21 cellular contexts compared by ENCODE assay signal in genomic region chr1:170041423-170042207, GRCh38.
"Had no signal": no experiment of that assay in that cellular context is flagged by ENCODE, and none has a peak within 500 bp of the region (broad histone marks: within the 10 kb centered on the region; RNA-seq: fewer than 3 reads in every experiment).

No MANE protein-coding gene starts in this region.

- H3K27me3 ChIP-seq: esophagus squamous epithelium, gastroesophageal sphincter, right lobe of liver, thyroid gland, upper lobe of left lung, uterus had no signal

- H3K27ac ChIP-seq: epithelial cell of prostate, esophagus squamous epithelium, gastroesophageal sphincter, left ventricle myocardium inferior, psoas muscle, right lobe of liver, thyroid gland, upper lobe of left lung, uterus had no signal

- H3K4me3 ChIP-seq: esophagus squamous epithelium, gastroesophageal sphincter, left ventricle myocardium inferior, lung, psoas muscle, right lobe of liver, thyroid gland, upper lobe of left lung, uterus had no signal

- H3K36me3 ChIP-seq: uterus had no signal

- H3K4me1 ChIP-seq: esophagus squamous epithelium, gastroesophageal sphincter, psoas muscle, right lobe of liver, thyroid gland, upper lobe of left lung, uterus had no signal

- DNase-seq: effector memory CD8-positive, alpha-beta T cell; esophagus squamous epithelium; foreskin fibroblast; glutamatergic neuron; immature natural killer cell; left ventricle myocardium inferior; mesenchymal stem cell; naive B cell; psoas muscle; retina; right lobe of liver; stimulated activated CD4-positive, alpha-beta T cell treated with anti-CD3 and anti-CD28 coated beads, Interleukin-15, amount 100 ng/mL, for 24 hours; stimulated activated CD4-positive, alpha-beta T cell treated with anti-CD3 and anti-CD28 coated beads, Interleukin-1b, Interleukin-23, amount 100 ng/mL, for 48 hours; stimulated activated CD4-positive, alpha-beta T cell treated with anti-CD3 and anti-CD28 coated beads, Interleukin-4, amount 100 ng/mL, for 4 hours; stimulated activated naive CD4-positive, alpha-beta T cell treated with Interleukin-2 at 50 U/mL for 16 hours; thyroid gland; uterus had no signal

- H3K9me3 ChIP-seq: esophagus squamous epithelium, gastroesophageal sphincter, left ventricle myocardium inferior, psoas muscle, right lobe of liver, thyroid gland, upper lobe of left lung, uterus had no signal

- ATAC-seq: effector memory CD8-positive, alpha-beta T cell; gastroesophageal sphincter; psoas muscle; right lobe of liver had no signal
